ENCODE assay signal across 13 cellular contexts in genomic region chr16:2341456-2342447, GRCh38. TPM values are rescaled to one million over a fixed set of nuclear protein-coding genes. Genes with fewer than 3 reads are reported as not detected.
A peak's percentile ranks its signal among the peaks of the same experiment; 100 is the strongest.
DNase-seq lines count a peak whose midpoint lies in the region; ATAC-seq, FAIRE-seq and TF ChIP-seq lines count a peak whose summit lies in the region.
"Had no signal": no experiment of that assay in that cellular context is flagged by ENCODE, and none has a peak within 500 bp of the region (broad histone marks: within the 10 kb centered on the region; RNA-seq: fewer than 3 reads in every experiment).

No MANE protein-coding gene starts in this region.

- H2AFZ ChIP-seq in K562 (ENCODE audit: low read depth, low read length), result no peak overlapping the region
- H2AFZ ChIP-seq: hepatocyte had no signal

- CTCF ChIA-PET in K562 (lab: Yijun Ruan, JAX; ENCODE audit: low intra/inter-chr PET ratio), result interaction anchor here (0.6 to 2.4 kb wide), 3 partner anchors 84 to 160 kb away, joined by 3 to 12 read pairs (median 9); partner anchors contain the start of gene CCNF

- H3K4me3 ChIP-seq in K562 (no peak overlapping the region), lower lobe of right lung (no peak overlapping the region), stomach smooth muscle (ENCODE audit: low read length in 2 of 2) (peak overlapping the region; percentile 19 to 40)
- H3K4me3 ChIP-seq: hepatocyte had no signal

- H3K4me1 Mint-ChIP-seq in activated T-cell treated with anti-CD3 and anti-CD28 coated beads, Interleukin-2, amount 50 U/mL, for 24 hours (ENCODE audit: low read depth), result peaks cover 23% of the 10 kb centered on the region

- POLR2A ChIA-PET in K562 (lab: Yijun Ruan, JAX), result no interaction called here

- H3K9ac ChIP-seq in K562 (ENCODE audit: insufficient read depth in 1 of 2, low read depth in 2 of 2, low read length in 2 of 2) (no peak overlapping the region), stomach smooth muscle (ENCODE audit: low read length in 2 of 2) (no peak overlapping the region)

- FAIRE-seq in K562 (lab: Jason Lieb, UNC), result no peak

- WGBS in K562 (ENCODE audit: insufficient coverage, low coverage, missing lambda C conversion rate), result 97% methylated on average over 27 of the region's 77 CpGs

- H3K36me3 ChIP-seq in K562 (ENCODE audit: control insufficient read depth, insufficient read depth, low read length) (peaks cover 19% of the 10 kb centered on the region; the same call in 1 of the 3 replicates), lower lobe of right lung (no peaks in the 10 kb centered on the region), stomach smooth muscle (ENCODE audit: control insufficient read depth in 2 of 2, insufficient read depth in 2 of 2, low read length in 2 of 2) (no peaks in the 10 kb centered on the region)

- H3K27ac Mint-ChIP-seq in activated T-cell treated with anti-CD3 and anti-CD28 coated beads, Interleukin-2, amount 50 U/mL, for 24 hours, result no peak overlapping the region
- H3K27ac Mint-ChIP-seq: mesothelial cell of epicardium had no signal

- no peak overlapping the region for H3K4me3 Mint-ChIP-seq in activated T-cell treated with anti-CD3 and anti-CD28 coated beads, Interleukin-2, amount 50 U/mL, for 24 hours

- ATAC-seq in K562, result no peak
- ATAC-seq in lower lobe of right lung, result no peak
- ATAC-seq in GM19035 (IDR thresholded peaks at IDR 0.05; ENCODE audit: unreplicated experiment), result no peak
- ATAC-seq in GM21447 (IDR thresholded peaks at IDR 0.05; ENCODE audit: unreplicated experiment), result no peak

- TF ChIP-seq EP300 in K562 (IDR thresholded peaks at IDR 0.05; ENCODE audit: low read length), result no peak

- no peaks in the 10 kb centered on the region for H3K9me1 ChIP-seq in K562 (ENCODE audit: control insufficient read depth, insufficient read depth, low read length)

- no peaks in the 10 kb centered on the region for H3K9me3 ChIP-seq in K562 (replicated peaks; ENCODE audit: control insufficient read depth, insufficient read depth, low read depth, low read length)
- no peaks in the 10 kb centered on the region for H3K9me3 ChIP-seq in lower lobe of right lung
- no peaks in the 10 kb centered on the region for H3K9me3 ChIP-seq in stomach smooth muscle (ENCODE audit: control insufficient read depth in 2 of 2, low read length in 2 of 2)

- H3K36me3 Mint-ChIP-seq in activated T-cell treated with anti-CD3 and anti-CD28 coated beads, Interleukin-2, amount 50 U/mL, for 24 hours (ENCODE audit: low read depth), result peaks cover 8% of the 10 kb centered on the region
- H3K36me3 Mint-ChIP-seq: mesothelial cell of epicardium had no signal

- peaks cover 14% of the 10 kb centered on the region for H3K27me3 Mint-ChIP-seq in activated T-cell treated with anti-CD3 and anti-CD28 coated beads, Interleukin-2, amount 50 U/mL, for 24 hours
- H3K27me3 Mint-ChIP-seq: effector memory CD8-positive, alpha-beta T cell had no signal

- BruUV-seq in K562 (replicated peaks; lab: Mats Ljungman, UMichigan), result no TSS peak

- H3K27me3 ChIP-seq in K562 (ENCODE audit: control insufficient read depth in 2 of 2, insufficient read depth in 2 of 2, low read length in 2 of 2), result no peaks in the 10 kb centered on the region
- no peaks in the 10 kb centered on the region for H3K27me3 ChIP-seq in lower lobe of right lung (ENCODE audit: low read depth)
- H3K27me3 ChIP-seq in stomach smooth muscle (ENCODE audit: control insufficient read depth in 1 of 2, insufficient read depth in 2 of 2, low read length in 2 of 2), result no peaks in the 10 kb centered on the region

- no peaks in the 10 kb centered on the region for H4K20me1 ChIP-seq in K562 (replicated peaks; ENCODE audit: control insufficient read depth, insufficient read depth, low read length)

- H3K4me2 ChIP-seq in K562 (ENCODE audit: insufficient read depth, low read length), result no peak overlapping the region

- intact Hi-C loops in K562 (cut with micrococcal nuclease) (loop anchor here (10.0 kb wide), 1 partner anchor 163 kb away; no protein-coding TSS in a partner anchor), lower lobe of right lung (cut with DNase I) (no loop called here)

- H3K27ac ChIP-seq in K562 (ENCODE audit: extremely low read depth, low read depth, low read length), result no peak overlapping the region
- H3K27ac ChIP-seq in lower lobe of right lung, result no peak overlapping the region
- H3K27ac ChIP-seq in stomach smooth muscle (ENCODE audit: low read length), result no peak overlapping the region
- H3K27ac ChIP-seq: hepatocyte, HL-60 had no signal

- in situ Hi-C loops in K562 (cut with MboI), result no loop called here

- H3K79me2 ChIP-seq in K562 (ENCODE audit: control insufficient read depth, insufficient read depth, low read length), result peaks cover 35% of the 10 kb centered on the region
- H3K79me2 ChIP-seq: hepatocyte had no signal

- no peak for TF ChIP-seq RAD21 in K562 (CRISPR knock-in tag; conservative IDR thresholded peaks at IDR 0.05 in 1 of 2, IDR thresholded peaks at IDR 0.05 in 1 of 2)

- H3K4me1 ChIP-seq in K562 (replicated peaks in 1 of 2; ENCODE audit: control insufficient read depth in 2 of 2, insufficient read depth in 2 of 2, low read length in 2 of 2), result peaks cover 23 to 43% of the 10 kb centered on the region in 2 experiments
- H3K4me1 ChIP-seq in lower lobe of right lung, result peaks cover 21% of the 10 kb centered on the region
- peaks cover 22% of the 10 kb centered on the region for H3K4me1 ChIP-seq in stomach smooth muscle (ENCODE audit: control insufficient read depth, insufficient read depth, low read length)

- DNase-seq in activated T-cell treated with anti-CD3 and anti-CD28 coated beads, Interleukin-2, amount 50 U/mL, for 24 hours, result peak; percentile 38
- no peak for DNase-seq in activated T-cell treated with anti-CD3 and anti-CD28 coated beads, Interleukin-2, amount 50 U/mL, for 48 hours
- no peak for DNase-seq in K562 (ENCODE audit: extremely low read depth in 1 of 4, low spot score in 3 of 4)
- peak; percentile 55 for DNase-seq in lower lobe of right lung
- DNase-seq in NCI-H526 treated with DMSO at 0.1 percent for 48 hours (lab: John Stamatoyannopoulos, UW), result no peak

- no peak for TF ChIP-seq POLR2A in K562 (conservative IDR thresholded peaks at IDR 0.05)

- TF ChIP-seq CTCF in K562 (IDR thresholded peaks at IDR 0.05 in 2 of 3, conservative IDR thresholded peaks at IDR 0.05 in 1 of 3; ENCODE audit: insufficient read depth in 2 of 3, low read depth in 1 of 3, low read length in 3 of 3), result no peak
- no peak for TF ChIP-seq CTCF in lower lobe of right lung (IDR thresholded peaks at IDR 0.05)

- no peaks in the 10 kb centered on the region for H3K9me3 Mint-ChIP-seq in activated T-cell treated with anti-CD3 and anti-CD28 coated beads, Interleukin-2, amount 50 U/mL, for 24 hours
- H3K9me3 Mint-ChIP-seq: effector memory CD8-positive, alpha-beta T cell; mesothelial cell of epicardium; stimulated activated naive CD8-positive, alpha-beta T cell treated with anti-CD3 and anti-CD28 coated beads, Interleukin-15, Interleukin-2, amounts not matched to agents 100 ng/mL and 50 ng/mL, for 24 hours had no signal

TF ChIP-seq in K562, 482 proteins besides CTCF, POLR2A, EP300 and RAD21 (continues in another document):
- no peak for TF ChIP-seq SMAD4 (CRISPR knock-in tag; conservative IDR thresholded peaks at IDR 0.05)
- no peak for TF ChIP-seq STAG1 (CRISPR knock-in tag; IDR thresholded peaks at IDR 0.05; ENCODE audit: borderline replicate concordance)
- TF ChIP-seq ZBTB33 (CRISPR knock-in tag; IDR thresholded peaks at IDR 0.05), result peak; percentile 15; the same call in 1 of the 2 replicates
- TF ChIP-seq NR1H2 (CRISPR knock-in tag; IDR thresholded peaks at IDR 0.05), result no peak
- TF ChIP-seq MTF1 (CRISPR knock-in tag; IDR thresholded peaks at IDR 0.05; ENCODE audit: borderline replicate concordance), result no peak
- no peak for TF ChIP-seq XRCC5 (IDR thresholded peaks at IDR 0.05; ENCODE audit: low read depth, low read length)
- peak; percentile 85 for TF ChIP-seq PCBP1 (IDR thresholded peaks at IDR 0.05; ENCODE audit: low read depth, low read length, poor library complexity, severe bottlenecking)

RNA-seq across cellular contexts. Expression of gene ABCA3, which starts 1.2 kb away (rescaled TPM):
- 40.2 and 114 TPM in 2 replicates for total RNA-seq in K562 (2011; cell fraction: chromatin; rRNA removed; ENCODE audit: low replicate concordance)
- 54.3 and 65.4 TPM in 2 replicates for total RNA-seq in K562 (2011; cell fraction: nucleolus; rRNA removed)
- total RNA-seq in K562 (2011; cell fraction: nucleoplasm; rRNA removed), result 51.5 and 63.2 TPM in 2 replicates
- total RNA-seq in K562 (2014; rRNA removed) (6.9 and 11.0 TPM in 2 replicates), K562 (2014; rRNA removed; fragmentation: Illumina TruSeq; extraction: Trizol) (4.9 and 6.8 TPM in 2 replicates), K562 (2015; rRNA removed; fragmentation: Illumina TruSeq; extraction: Trizol) (5.6 and 6.1 TPM in 2 replicates), K562 (2021) (22.3 and 23.7 TPM in 2 replicates), lower lobe of right lung (491 TPM)
- polyA plus RNA-seq in K562 (2011; rRNA removed) (9.2 and 15.1 TPM in 2 replicates), K562 (2014; fragmentation: Illumina TruSeq; extraction: Trizol) (15.4 and 18.8 TPM in 2 replicates), K562 (2014; fragmentation: Nextera tagmentation; extraction: Ambion mirVana) (under 1 TPM; 0.66 to 0.81 TPM), K562 (2014; rRNA removed) (11.7 and 13.9 TPM in 2 replicates)
- 8.2 and 11.8 TPM in 2 replicates for polyA plus RNA-seq in K562 (2011; cell fraction: cytosol; rRNA removed)
- polyA plus RNA-seq in K562 (2011; cell fraction: nucleus; rRNA removed), result 36.8 and 72.7 TPM in 2 replicates
- 12.0 and 19.4 TPM in 2 replicates for polyA plus RNA-seq in K562 (2012)
- polyA minus RNA-seq in K562 (2011; rRNA and poly(A)+ RNA removed), result 7.5 and 9.7 TPM in 2 replicates
- 12.4 and 14.4 TPM in 2 replicates for polyA minus RNA-seq in K562 (2011; cell fraction: cytosol; rRNA and poly(A)+ RNA removed)
- polyA minus RNA-seq in K562 (2011; cell fraction: nucleus; rRNA and poly(A)+ RNA removed), result 10.1 and 11.4 TPM in 2 replicates

Comparison
In these comparisons a context has a peak if more than half of its experiments do, and no peak if none do; other contexts are left out.
1. DNase-seq: peak in activated T-cell treated with anti-CD3 and anti-CD28 coated beads, Interleukin-2, amount 50 U/mL, for 24 hours (single experiment) and lower lobe of right lung (single experiment); none in activated T-cell treated with anti-CD3 and anti-CD28 coated beads, Interleukin-2, amount 50 U/mL, for 48 hours (0 of 2), K562 (0 of 4) and NCI-H526 treated with DMSO at 0.1 percent for 48 hours (single experiment).
2. H3K4me3 ChIP-seq: peak in stomach smooth muscle (2 of 2); none in K562 (single experiment) and lower lobe of right lung (single experiment).